29 cellular contexts compared by ENCODE assay signal in the genomic region with DNA sequence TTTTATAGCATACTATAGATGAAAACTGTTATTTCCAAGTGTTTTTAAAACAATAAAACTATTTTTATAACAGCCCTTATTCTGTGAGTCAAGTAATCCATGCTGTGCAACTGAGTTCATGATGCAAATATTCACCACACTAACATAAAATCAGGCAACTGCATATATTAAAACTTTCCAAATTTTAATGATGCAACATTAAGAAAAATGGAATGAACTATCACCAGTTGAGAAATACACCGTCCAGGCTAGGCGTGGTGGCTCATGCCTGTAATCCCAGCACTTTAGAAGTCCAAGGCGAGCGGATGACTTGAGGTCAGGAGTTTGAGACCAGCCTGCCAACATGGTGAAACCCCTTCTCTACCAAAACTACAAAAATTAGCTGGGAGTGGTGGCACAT.
DNase-seq lines count a peak whose midpoint lies in the region; ATAC-seq and TF ChIP-seq lines count a peak whose summit lies in the region.
"Had no signal": no experiment of that assay in that cellular context is flagged by ENCODE, and none has a peak within 500 bp of the region (broad histone marks: within the 10 kb centered on the region; RNA-seq: fewer than 3 reads in every experiment).

No MANE protein-coding gene starts in this region.

- H3K27me3 ChIP-seq in HUES6 (ENCODE audit: control insufficient read depth, insufficient read depth, low read length), result no peaks in the 10 kb centered on the region
- H3K27me3 ChIP-seq: heart left ventricle, Peyer's patch, upper lobe of left lung had no signal

- H3K27ac ChIP-seq in HUES6 (ENCODE audit: low read depth, low read length), result peak overlapping the region; percentile 77; the same call in 1 of the 2 replicates
- H3K27ac ChIP-seq: heart left ventricle, lower lobe of right lung, parathyroid adenoma, Peyer's patch, upper lobe of left lung had no signal

- H3K9ac ChIP-seq in HUES6 (ENCODE audit: low read length), result no peak overlapping the region
- H3K9ac ChIP-seq: parathyroid adenoma had no signal

- peaks cover 31% of the 10 kb centered on the region for H3K4me1 ChIP-seq in HUES6 (ENCODE audit: control insufficient read depth, insufficient read depth, low read length)
- H3K4me1 ChIP-seq: lower lobe of right lung, Peyer's patch, upper lobe of left lung had no signal

- TF ChIP-seq CTCF in AG09309 (IDR thresholded peaks at IDR 0.05; ENCODE audit: control insufficient read depth, insufficient read depth, low read depth, low read length, missing control alignments), result no peak
- TF ChIP-seq CTCF in choroid plexus epithelial cell (conservative IDR thresholded peaks at IDR 0.05; ENCODE audit: low read depth, low read length), result no peak

- peaks cover 13% of the 10 kb centered on the region; the same call in 1 of the 2 replicates for H3K9me3 ChIP-seq in HUES6 (ENCODE audit: control insufficient read depth, insufficient read depth, low read depth, low read length)
- H3K9me3 ChIP-seq: lower lobe of right lung, Peyer's patch, upper lobe of left lung had no signal

- ATAC-seq in HG03196 (IDR thresholded peaks at IDR 0.05; ENCODE audit: unreplicated experiment), result no peak
- no peak for ATAC-seq in stimulated activated naive CD8-positive, alpha-beta T cell treated with anti-CD3 and anti-CD28 coated beads, Interleukin-15, Interleukin-2, amounts not matched to agents 100 U/mL and 50 U/mL, for 24 hours
- ATAC-seq: heart left ventricle; HepG2; lower lobe of right lung; stimulated activated effector memory CD8-positive, alpha-beta T cell treated with anti-CD3 and anti-CD28 coated beads, Interleukin-12 subunit alpha, Interleukin-12 subunit beta, amount 100 ng/mL, for 72 hours; T-cell had no signal

- DNase-seq in AG09309 (ENCODE audit: low read depth) (peak; percentile 63), choroid plexus epithelial cell (ENCODE audit: low read depth) (peak; percentile 41), iris pigment epithelial cell (ENCODE audit: low read depth) (peak; percentile 47), SK-N-DZ (ENCODE audit: low spot score) (no peak), midbrain (lab: John Stamatoyannopoulos, UW) (no peak)
- DNase-seq in stimulated activated naive CD8-positive, alpha-beta T cell treated with anti-CD3 and anti-CD28 coated beads, Interleukin-15, Interleukin-2, amounts not matched to agents 100 U/mL and 50 U/mL, for 24 hours, result no peak
- DNase-seq: activated CD4-positive, alpha-beta T cell treated with anti-CD3 and anti-CD28 coated beads, Interleukin-2, amount 50 U/mL, for 48 hours; activated CD8-positive, alpha-beta memory T cell treated with anti-CD3 and anti-CD28 coated beads, Interleukin-2, amount 50 U/mL, for 4 hours; activated naive CD4-positive, alpha-beta T cell treated with anti-CD3 and anti-CD28 coated beads, Interleukin-2, amount 10 ng/mL, durations not matched to agents 7 days and 5 days; anterior cingulate cortex; DMS153; H9; heart left ventricle; Kasumi-1; lower lobe of right lung; NCI-H1048; NCI-H187; NCI-H524 treated with DMSO at 0.1 percent for 48 hours; NK-92 treated with Interleukin-12 subunit alpha and Interleukin-12 subunit beta, amount 100 ng/mL, for 24 hours; Peyer's patch; SIG-M5; stimulated activated CD4-positive, alpha-beta T cell treated with anti-CD3 and anti-CD28 coated beads, Interleukin-4, amount 100 ng/mL, for 1 hour; T-cell; upper lobe of left lung had no signal

- H3K4me3 ChIP-seq in AG09309 (ENCODE audit: control insufficient read depth, low read depth, low read length) (no peak overlapping the region), HUES6 (ENCODE audit: low read depth, low read length) (no peak overlapping the region), choroid plexus epithelial cell (ENCODE audit: low read depth, low read length) (no peak overlapping the region)
- H3K4me3 ChIP-seq: heart left ventricle, lower lobe of right lung, Peyer's patch, upper lobe of left lung had no signal

- peaks cover 4% of the 10 kb centered on the region; the same call in 1 of the 2 replicates for H3K36me3 ChIP-seq in HUES6 (ENCODE audit: control insufficient read depth, insufficient read depth, low read length)
- H3K36me3 ChIP-seq: heart left ventricle, lower lobe of right lung, Peyer's patch, upper lobe of left lung had no signal

Comparison
In these comparisons a context has a peak if more than half of its experiments do, and no peak if none do; other contexts are left out.
1. DNase-seq: peak in AG09309 (single experiment), choroid plexus epithelial cell (single experiment) and iris pigment epithelial cell (single experiment); none in SK-N-DZ (single experiment), midbrain (single experiment) and stimulated activated naive CD8-positive, alpha-beta T cell treated with anti-CD3 and anti-CD28 coated beads, Interleukin-15, Interleukin-2, amounts not matched to agents 100 U/mL and 50 U/mL, for 24 hours (single experiment).